ENCODE assay signal across 7 cellular contexts in the genomic region with DNA sequence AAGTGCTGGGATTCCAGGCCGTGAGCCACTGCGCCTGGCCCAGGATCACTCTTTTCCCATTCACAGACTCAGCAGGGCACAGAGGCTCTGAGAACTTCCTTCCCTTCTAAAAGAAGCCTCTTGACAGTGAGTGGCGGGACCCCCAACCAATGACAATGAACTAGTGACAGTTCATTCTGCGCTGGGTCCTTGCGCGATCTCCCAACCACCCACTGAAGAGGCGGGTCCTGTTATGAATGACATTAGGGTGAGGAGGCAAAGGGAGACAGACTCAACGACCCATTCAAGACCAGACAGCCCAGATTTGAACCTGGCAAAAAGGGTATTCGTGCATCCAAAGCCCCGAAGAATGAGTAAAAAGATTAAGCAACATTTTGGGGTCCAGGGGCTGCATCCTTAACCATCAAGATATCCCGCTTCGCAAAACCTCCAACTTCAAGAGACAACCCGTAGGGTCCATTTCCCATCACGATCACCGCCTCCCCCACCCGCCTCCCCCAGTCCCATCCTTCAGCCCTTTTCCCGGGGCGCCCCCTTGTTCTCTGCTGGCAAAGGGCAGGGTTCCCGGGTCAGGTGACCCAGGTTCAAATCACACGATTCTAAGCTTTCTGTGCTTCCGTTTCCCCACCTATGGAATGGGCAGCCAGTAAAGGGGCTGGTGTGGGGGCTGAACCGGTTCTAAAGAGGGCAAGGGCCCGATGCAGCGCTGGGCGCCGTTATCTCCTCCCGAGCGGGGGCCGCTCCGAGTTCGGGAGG. TPM values are rescaled to one million over a fixed set of nuclear protein-coding genes. Genes with fewer than 3 reads are reported as not detected.
A peak's percentile ranks its signal among the peaks of the same experiment; 100 is the strongest.
DNase-seq lines count a peak whose midpoint lies in the region; ATAC-seq and TF ChIP-seq lines count a peak whose summit lies in the region.

No MANE protein-coding gene starts in this region.

- ATAC-seq in GM18520 (IDR thresholded peaks at IDR 0.05; ENCODE audit: unreplicated experiment) = peak; percentile 3
- ATAC-seq in HG03095 (IDR thresholded peaks at IDR 0.05; ENCODE audit: unreplicated experiment) = peak; percentile 42
- ATAC-seq in left lung = peak; percentile 81

- no peaks in the 10 kb centered on the region for H3K9me3 Mint-ChIP-seq in dendritic cell treated with granulocyte-macrophage colony-stimulating factor and Interleukin-4, amounts not matched to agents 40 ng/mL and 50 ng/mL, for 4 days

- no peaks in the 10 kb centered on the region for H3K27me3 ChIP-seq in left lung

- intact Hi-C loops in dendritic cell treated with granulocyte-macrophage colony-stimulating factor and Interleukin-4, amounts not matched to agents 40 ng/mL and 50 ng/mL, for 4 days (cut with micrococcal nuclease) = loop anchor here (1.0 kb wide), 2 partner anchors 31 to 106 kb away; a partner anchor contains a TSS
- intact Hi-C loops in left lung (cut with DNase I) = no loop called here

- H3K4me3 Mint-ChIP-seq in dendritic cell treated with granulocyte-macrophage colony-stimulating factor and Interleukin-4, amounts not matched to agents 40 ng/mL and 50 ng/mL, for 4 days = peak overlapping the region; percentile 80

- no peaks in the 10 kb centered on the region for H3K27me3 Mint-ChIP-seq in dendritic cell treated with granulocyte-macrophage colony-stimulating factor and Interleukin-4, amounts not matched to agents 40 ng/mL and 50 ng/mL, for 4 days

- H3K36me3 ChIP-seq in left lung = peaks cover 0 to 36% of the 10 kb centered on the region in 2 donors

- H3K4me1 Mint-ChIP-seq in dendritic cell treated with granulocyte-macrophage colony-stimulating factor and Interleukin-4, amounts not matched to agents 40 ng/mL and 50 ng/mL, for 4 days (ENCODE audit: low read depth) = peaks cover 39% of the 10 kb centered on the region

- DNase-seq in NCI-H446 treated with DMSO at 0.1 percent for 48 hours (lab: John Stamatoyannopoulos, UW) = peak; percentile 87
- DNase-seq in activated CD4-positive, alpha-beta T cell treated with anti-CD3 and anti-CD28 coated beads for 48 hours = peak; percentile 93
- peak in 1 of 2 donors; percentile 95 for DNase-seq in left lung
- DNase-seq in stimulated activated CD4-positive, alpha-beta T cell treated with anti-CD3 and anti-CD28 coated beads, Interleukin-2, amount 100 ng/mL, for 4 hours (ENCODE audit: low read depth) = peak; percentile 71

- TF ChIP-seq CTCF in left lung (IDR thresholded peaks at IDR 0.05) = no peak

- H3K36me3 Mint-ChIP-seq in dendritic cell treated with granulocyte-macrophage colony-stimulating factor and Interleukin-4, amounts not matched to agents 40 ng/mL and 50 ng/mL, for 4 days (ENCODE audit: low read depth) = peaks cover 51% of the 10 kb centered on the region

- H3K27ac ChIP-seq in left lung = peak overlapping the region; percentile 97

- H3K27ac Mint-ChIP-seq in dendritic cell treated with granulocyte-macrophage colony-stimulating factor and Interleukin-4, amounts not matched to agents 40 ng/mL and 50 ng/mL, for 4 days = peak overlapping the region; percentile 78

- no peaks in the 10 kb centered on the region for H3K9me3 ChIP-seq in left lung

- peak overlapping the region; percentile 86 to 94 for H3K4me3 ChIP-seq in left lung

- peaks cover 14 to 32% of the 10 kb centered on the region in 2 donors for H3K4me1 ChIP-seq in left lung

RNA-seq across cellular contexts. Expression of a gene that starts 0.7 kb away (rescaled TPM):
- total RNA-seq in left lung = 10 to 100 TPM; 64.2 to 80.3 TPM

RNA-seq across cellular contexts. Expression of a gene that starts 0.8 kb away (rescaled TPM):
- total RNA-seq in left lung = 10 to 100 TPM; 23.7 to 37.9 TPM

RNA-seq across cellular contexts. Expression of a gene that starts 31.2 kb away (rescaled TPM):
- 10 to 100 TPM in 1 of 2 donors, 1 to 10 TPM in 1; 7.6 to 12.4 TPM for total RNA-seq in left lung

Comparison
In these comparisons a context has a peak if more than half of its experiments do, and no peak if none do; other contexts are left out.
1. ATAC-seq: peak in every context shown above with its lines; median percentile 81 in left lung; 42 in HG03095; 3 in GM18520.